ENCODE assay signal across 25 cellular contexts in the genomic region with DNA sequence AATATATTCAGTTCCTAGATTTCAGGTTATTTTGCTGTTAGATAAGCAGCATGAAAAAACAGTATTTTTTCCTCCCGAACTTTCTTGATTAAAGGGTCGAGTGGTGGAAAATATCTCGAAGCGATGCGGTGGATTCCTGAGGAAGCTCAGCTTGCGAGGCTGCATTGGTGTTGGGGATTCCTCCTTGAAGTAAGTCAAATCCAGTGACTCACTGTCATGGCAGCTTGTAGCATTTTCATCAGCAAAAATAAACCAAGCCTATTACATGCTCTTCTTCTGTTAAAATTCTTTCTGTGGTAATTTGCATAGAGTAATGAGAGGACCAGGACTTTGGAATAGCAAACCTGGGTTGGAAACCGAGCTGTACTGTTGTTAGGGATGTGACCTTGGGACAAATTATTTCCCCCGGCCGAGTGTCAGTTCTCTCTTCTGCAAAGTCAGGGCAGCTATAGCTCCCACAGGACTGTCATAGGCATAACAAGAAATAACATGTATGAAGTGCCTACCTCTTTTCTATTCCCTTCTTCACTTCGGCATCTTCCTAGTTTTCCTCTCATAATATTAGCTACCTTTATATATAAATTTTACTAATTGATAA.
DNase-seq lines count a peak whose midpoint lies in the region; ATAC-seq and TF ChIP-seq lines count a peak whose summit lies in the region.
"Had no signal": no experiment of that assay in that cellular context is flagged by ENCODE, and none has a peak within 500 bp of the region (broad histone marks: within the 10 kb centered on the region; RNA-seq: fewer than 3 reads in every experiment).

No MANE protein-coding gene starts in this region.

- no peaks in the 10 kb centered on the region for H3K36me3 Mint-ChIP-seq in T-cell
- H3K36me3 Mint-ChIP-seq: CD14-positive monocyte; natural killer cell; stimulated activated naive B cell treated with anti-CD40 and anti-IgM and Interleukin-4, amounts not matched to agents 10 μg/mL and 1 μg/mL and 100 μg/mL, for 72 hours had no signal

- CTCF ChIA-PET in T-cell (lab: Charles Lee), result no interaction called here

- H3F3A ChIP-seq in Loucy (ENCODE audit: low read depth), result no peaks in the 10 kb centered on the region

- TF ChIP-seq POLR2A in vagina (IDR thresholded peaks at IDR 0.05), result no peak

- no peak overlapping the region for H3K9ac ChIP-seq in Loucy (ENCODE audit: low read depth, low read length, poor library complexity, severe bottlenecking)
- no peak overlapping the region for H3K9ac ChIP-seq in colonic mucosa (ENCODE audit: low read depth in 2 of 2, low read length in 2 of 2)

- H3K4me2 ChIP-seq in Loucy (ENCODE audit: low read depth, low read length, poor library complexity, severe bottlenecking), result no peak overlapping the region
- H3K4me2 ChIP-seq: GM23338 had no signal

- peaks cover 0 to 3% (median 0%) of the 10 kb centered on the region in 3 donors for H3K4me1 Mint-ChIP-seq in T-cell
- H3K4me1 Mint-ChIP-seq: CD14-positive monocyte; central memory CD8-positive, alpha-beta T cell; GM23338; natural killer cell; stimulated activated naive B cell treated with anti-CD40 and anti-IgM and Interleukin-4, amounts not matched to agents 10 μg/mL and 1 μg/mL and 100 μg/mL, for 72 hours had no signal

- H3K27me3 ChIP-seq in Loucy (ENCODE audit: insufficient read depth, low read length, poor library complexity, severe bottlenecking), result no peaks in the 10 kb centered on the region
- no peaks in the 10 kb centered on the region for H3K27me3 ChIP-seq in colonic mucosa
- no peaks in the 10 kb centered on the region for H3K27me3 ChIP-seq in vagina
- H3K27me3 ChIP-seq: spleen had no signal

- H3K9me2 ChIP-seq in Loucy (replicated peaks; ENCODE audit: low read depth, low read length), result no peaks in the 10 kb centered on the region

- H3K27me3 Mint-ChIP-seq in T-cell, result peaks cover 0 to 3% of the 10 kb centered on the region in 2 donors

- H3K36me3 ChIP-seq in Loucy (ENCODE audit: insufficient read depth, low read length) (no peaks in the 10 kb centered on the region), colonic mucosa (no peaks in the 10 kb centered on the region), vagina (no peaks in the 10 kb centered on the region)
- H3K36me3 ChIP-seq: spleen had no signal

- DNase-seq in AG08396 (ENCODE audit: low spot score), result peak; percentile 20
- peak; percentile 54 for DNase-seq in astrocyte of the spinal cord (ENCODE audit: low read depth, low spot score)
- DNase-seq in foreskin fibroblast, result peak; percentile 35 to 61
- no peak for DNase-seq in colonic mucosa
- no peak for DNase-seq in T-cell
- no peak for DNase-seq in vagina (ENCODE audit: extremely low spot score in 2 of 2)
- DNase-seq: activated CD4-positive, alpha-beta T cell treated with anti-CD3 and anti-CD28 coated beads for 4 hours; activated CD8-positive, alpha-beta memory T cell treated with anti-CD3 and anti-CD28 coated beads for 24 hours; activated naive CD4-positive, alpha-beta T cell treated with anti-CD3 and anti-CD28 coated beads for 36 hours; activated T-cell treated with anti-CD3 and anti-CD28 coated beads, Interleukin-2, amount 50 U/mL, for 4 hours; erythroblast; Kasumi-1; left ventricle myocardium superior; midbrain; natural killer cell; NCI-H1048; NCI-H187 treated with DMSO at 0.1 percent for 48 hours; spleen; stimulated activated CD4-positive, alpha-beta T cell treated with anti-CD3 and anti-CD28 coated beads, Interleukin-2, amount 100 ng/mL, for 48 hours; stimulated activated naive B cell treated with anti-CD40 and anti-IgM and Interleukin-4, amounts not matched to agents 10 μg/mL and 1 μg/mL and 100 μg/mL, for 72 hours had no signal

- H3K27ac Mint-ChIP-seq in T-cell, result no peak overlapping the region
- H3K27ac Mint-ChIP-seq: activated naive CD4-positive, alpha-beta T cell treated with anti-CD3 and anti-CD28 coated beads for 36 hours; CD14-positive monocyte; GM23338; natural killer cell had no signal

- H2AFZ ChIP-seq in Loucy (ENCODE audit: low read length), result 0 out of 2 replicates have a peak overlapping the region, but pooled peaks have one; percentile 19
- H2AFZ ChIP-seq: GM23338 had no signal

- in situ Hi-C loops in astrocyte of the spinal cord (cut with HindIII; ENCODE audit: low sequenced_read_pairs), result no loop called here

- H3K4me1 ChIP-seq in Loucy (ENCODE audit: insufficient read depth, low read length, poor library complexity, severe bottlenecking) (no peaks in the 10 kb centered on the region), colonic mucosa (no peaks in the 10 kb centered on the region), vagina (no peaks in the 10 kb centered on the region)
- H3K4me1 ChIP-seq: spleen had no signal

- H3K4me3 Mint-ChIP-seq in T-cell, result no peak overlapping the region
- H3K4me3 Mint-ChIP-seq: activated naive CD4-positive, alpha-beta T cell treated with anti-CD3 and anti-CD28 coated beads for 36 hours; activated T-cell treated with anti-CD3 and anti-CD28 coated beads, Interleukin-2, amount 50 U/mL, for 4 hours; CD14-positive monocyte; central memory CD8-positive, alpha-beta T cell; GM23338; natural killer cell; stimulated activated naive B cell treated with anti-CD40 and anti-IgM and Interleukin-4, amounts not matched to agents 10 μg/mL and 1 μg/mL and 100 μg/mL, for 72 hours had no signal

- no peaks in the 10 kb centered on the region for H3K9me3 ChIP-seq in Loucy (ENCODE audit: insufficient read depth, low read depth, low read length)
- no peaks in the 10 kb centered on the region for H3K9me3 ChIP-seq in colonic mucosa
- no peaks in the 10 kb centered on the region for H3K9me3 ChIP-seq in vagina
- H3K9me3 ChIP-seq: spleen had no signal

- H3K27ac ChIP-seq in colonic mucosa, result no peak overlapping the region
- H3K27ac ChIP-seq in vagina, result no peak overlapping the region
- H3K27ac ChIP-seq: spleen had no signal

- H4K20me1 ChIP-seq in Loucy (ENCODE audit: insufficient read depth, low read length, poor library complexity, severe bottlenecking), result no peaks in the 10 kb centered on the region

- intact Hi-C loops in colonic mucosa (cut with DNase I) (no loop called here), vagina (cut with DNase I) (no loop called here)

- ATAC-seq in HG02970 (IDR thresholded peaks at IDR 0.05; ENCODE audit: low FRiP score, unreplicated experiment) (no peak), T-cell (replicated peaks in 1 of 4) (no peak)
- ATAC-seq: activated T-cell treated with anti-CD3 and anti-CD28 coated beads, Interleukin-2, amount 50 U/mL, for 4 hours; left ventricle myocardium superior; natural killer cell; stimulated activated naive B cell treated with anti-CD40 and anti-IgM and Interleukin-4, amounts not matched to agents 10 μg/mL and 1 μg/mL and 100 μg/mL, for 72 hours had no signal

- POLR2A ChIA-PET in T-cell (lab: Charles Lee), result no interaction called here

- no peaks in the 10 kb centered on the region for H3K9me3 Mint-ChIP-seq in T-cell
- H3K9me3 Mint-ChIP-seq: activated naive CD4-positive, alpha-beta T cell treated with anti-CD3 and anti-CD28 coated beads for 36 hours; activated T-cell treated with anti-CD3 and anti-CD28 coated beads, Interleukin-2, amount 50 U/mL, for 4 hours; CD14-positive monocyte; central memory CD8-positive, alpha-beta T cell; GM23338; natural killer cell; stimulated activated naive B cell treated with anti-CD40 and anti-IgM and Interleukin-4, amounts not matched to agents 10 μg/mL and 1 μg/mL and 100 μg/mL, for 72 hours had no signal

- TF ChIP-seq CTCF in Loucy (conservative IDR thresholded peaks at IDR 0.05; ENCODE audit: low read length), result no peak
- no peak for TF ChIP-seq CTCF in astrocyte of the spinal cord (IDR thresholded peaks at IDR 0.05; ENCODE audit: low read depth, low read length)
- no peak for TF ChIP-seq CTCF in foreskin fibroblast (IDR thresholded peaks at IDR 0.05; ENCODE audit: low read depth, low read length)
- TF ChIP-seq CTCF in colonic mucosa (IDR thresholded peaks at IDR 0.05), result no peak
- no peak for TF ChIP-seq CTCF in vagina (IDR thresholded peaks at IDR 0.05)

- H3K79me2 ChIP-seq in Loucy (ENCODE audit: insufficient read depth, low read length), result no peaks in the 10 kb centered on the region

- no peak overlapping the region for H3K4me3 ChIP-seq in Loucy (ENCODE audit: low read length, poor library complexity, severe bottlenecking)
- H3K4me3 ChIP-seq in astrocyte of the spinal cord (ENCODE audit: low read depth, low read length), result no peak overlapping the region
- no peak overlapping the region for H3K4me3 ChIP-seq in foreskin fibroblast (ENCODE audit: low read depth in 1 of 2, low read length in 2 of 2)
- no peak overlapping the region for H3K4me3 ChIP-seq in colonic mucosa
- no peak overlapping the region for H3K4me3 ChIP-seq in vagina
- H3K4me3 ChIP-seq: GM23338, spleen had no signal

Comparison
In these comparisons a context has a peak if more than half of its experiments do, and no peak if none do; other contexts are left out.
1. DNase-seq: peak in AG08396 (single experiment), astrocyte of the spinal cord (single experiment) and foreskin fibroblast (2 of 2); none in colonic mucosa (single experiment), T-cell (0 of 34) and vagina (0 of 2).